14 cellular contexts compared by ENCODE assay signal in the genomic region with DNA sequence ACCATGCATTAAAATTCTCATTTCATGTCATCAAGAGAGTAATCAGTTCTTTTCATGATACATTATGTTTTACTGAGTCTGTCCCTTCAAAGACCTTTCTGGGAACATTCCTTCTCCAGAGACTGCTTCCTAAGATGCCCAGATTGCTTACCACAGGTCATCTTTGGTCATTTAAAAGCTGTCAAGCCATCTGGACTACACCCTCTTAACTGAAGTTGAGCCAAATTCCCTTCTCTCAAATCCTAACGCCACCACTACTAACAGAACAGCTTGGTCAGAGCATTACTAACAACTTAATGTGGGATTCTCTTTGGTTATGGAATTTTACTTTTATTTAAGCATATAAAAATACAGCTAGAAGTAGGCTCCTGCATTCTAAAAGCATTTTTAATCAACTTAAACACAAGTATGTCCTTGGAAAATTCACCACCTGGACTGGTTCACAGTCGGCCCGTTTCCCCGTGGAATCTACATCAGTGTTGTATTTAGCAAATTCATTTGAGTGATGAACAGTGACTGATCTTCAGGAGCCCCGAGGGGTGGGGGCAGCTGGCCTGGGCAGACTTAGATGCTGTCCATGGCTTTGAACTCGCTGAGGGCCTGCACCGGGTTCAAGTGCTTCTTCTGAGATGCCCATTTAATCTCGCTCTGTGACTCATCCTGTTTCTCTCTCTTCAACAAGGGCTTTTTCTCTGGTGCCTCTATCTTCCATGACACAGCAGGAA.
DNase-seq lines count a peak whose midpoint lies in the region; ATAC-seq lines count a peak whose summit lies in the region.
"Had no signal": no experiment of that assay in that cellular context is flagged by ENCODE, and none has a peak within 500 bp of the region (broad histone marks: within the 10 kb centered on the region; RNA-seq: fewer than 3 reads in every experiment).

No MANE protein-coding gene starts in this region.

- ATAC-seq in left ventricle myocardium superior: peak; percentile 69
- ATAC-seq: T-cell had no signal

- intact Hi-C loops in left ventricle myocardium superior (cut with micrococcal nuclease): no loop called here

- peak; percentile 84 for DNase-seq in EH (ENCODE audit: low read depth)
- peak; percentile 52 for DNase-seq in NCI-H524 treated with DMSO at 0.1 percent for 48 hours (lab: John Stamatoyannopoulos, UW)
- DNase-seq in cerebellum (ENCODE audit: low spot score): peak; percentile 75
- no peak for DNase-seq in left ventricle myocardium superior
- DNase-seq in germinal center (ENCODE audit: low spot score): no peak
- no peak for DNase-seq in DMS53 (lab: John Stamatoyannopoulos, UW)
- no peak for DNase-seq in SIG-M5 treated with dmso at 0.1 percent for 504 hours (lab: John Stamatoyannopoulos, UW; ENCODE audit: unreplicated experiment)
- no peak for DNase-seq in DMS114 treated with DMSO at 0.1 percent for 48 hours (lab: John Stamatoyannopoulos, UW; ENCODE audit: unreplicated experiment)
- DNase-seq: activated CD8-positive, alpha-beta memory T cell treated with anti-CD3 and anti-CD28 coated beads for 24 hours; COR-L47; left colon; stimulated activated CD4-positive, alpha-beta T cell treated with anti-CD3 and anti-CD28 coated beads, Interleukin-4, amount 100 ng/mL, for 4 hours; T-cell; testis had no signal

Comparison
In these comparisons a context has a peak if more than half of its experiments do, and no peak if none do; other contexts are left out.
1. DNase-seq: peak in EH (single experiment), NCI-H524 treated with DMSO at 0.1 percent for 48 hours (single experiment) and cerebellum (single experiment); none in left ventricle myocardium superior (single experiment), germinal center (single experiment), DMS53 (single experiment), SIG-M5 treated with dmso at 0.1 percent for 504 hours (single experiment) and DMS114 treated with DMSO at 0.1 percent for 48 hours (single experiment).